In the genomic region with DNA sequence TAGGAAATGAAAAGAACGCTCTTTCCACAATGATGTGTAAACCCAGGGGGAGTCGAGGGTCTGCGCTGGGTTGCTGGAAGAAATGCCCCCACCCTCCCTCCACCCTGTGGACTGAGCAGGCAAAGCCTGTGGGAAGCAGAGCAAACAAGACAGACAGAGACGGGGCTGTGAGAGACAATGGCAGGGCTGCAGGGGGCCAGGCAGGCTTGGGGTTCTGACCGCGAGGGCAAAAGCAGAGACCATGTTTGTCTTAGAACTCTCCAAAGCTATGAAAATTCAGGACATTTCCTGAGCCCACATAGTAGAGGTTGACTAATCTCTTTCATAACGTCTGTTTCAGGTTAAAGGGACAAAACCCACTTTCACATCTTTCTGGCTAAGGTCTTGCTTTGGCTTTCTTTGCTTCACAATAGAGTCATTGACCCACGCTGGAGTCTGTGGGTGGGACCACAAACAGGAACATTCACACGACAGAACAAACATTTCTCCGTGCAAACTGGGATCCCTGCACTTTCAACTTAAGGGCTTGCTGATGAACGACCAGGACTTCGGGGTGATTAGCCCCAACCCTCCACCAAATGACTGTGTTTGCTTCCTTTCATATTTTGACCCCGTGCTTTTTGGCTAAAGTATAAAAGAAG, we compare ENCODE assay signal across 8 cellular contexts.
DNase-seq lines count a peak whose midpoint lies in the region; ATAC-seq, FAIRE-seq and TF ChIP-seq lines count a peak whose summit lies in the region.

No MANE protein-coding gene starts in this region.

- no peaks in the 10 kb centered on the region for H3K36me3 ChIP-seq in esophagus muscularis mucosa
- H3K36me3 ChIP-seq in neural progenitor cell = no peaks in the 10 kb centered on the region

- H3K4me1 Mint-ChIP-seq in neural progenitor cell = peaks cover 63% of the 10 kb centered on the region
- peaks cover 7% of the 10 kb centered on the region for H3K4me1 Mint-ChIP-seq in stimulated activated effector memory CD8-positive, alpha-beta T cell treated with anti-CD3 and anti-CD28 coated beads, Interleukin-12 subunit alpha, Interleukin-12 subunit beta, amount 100 ng/mL, for 72 hours

- peak overlapping the region; percentile 70 to 88 (median 85) for H3K27ac ChIP-seq in esophagus muscularis mucosa (replicated peaks in 1 of 4)
- peak overlapping the region; percentile 27 for H3K27ac ChIP-seq in neural progenitor cell

- H3K27ac Mint-ChIP-seq in neural progenitor cell = peak overlapping the region; percentile 96
- no peak overlapping the region for H3K27ac Mint-ChIP-seq in stimulated activated effector memory CD8-positive, alpha-beta T cell treated with anti-CD3 and anti-CD28 coated beads, Interleukin-12 subunit alpha, Interleukin-12 subunit beta, amount 100 ng/mL, for 72 hours

- TF ChIP-seq CTCF in esophagus muscularis mucosa (IDR thresholded peaks at IDR 0.05) (no peak), neural progenitor cell (IDR thresholded peaks at IDR 0.05) (no peak)

- H3K4me1 ChIP-seq in esophagus muscularis mucosa (peaks cover 7 to 85% (median 79%) of the 10 kb centered on the region in 4 donors), neural progenitor cell (peaks cover 34% of the 10 kb centered on the region)

- peak; percentile 46 for DNase-seq in AG20443 (ENCODE audit: low spot score)
- DNase-seq in NCI-H748 treated with DMSO at 0.1 percent for 48 hours (lab: John Stamatoyannopoulos, UW) = peak; percentile 15
- DNase-seq in esophagus muscularis mucosa (ENCODE audit: extremely low spot score) = no peak
- DNase-seq in neural progenitor cell (ENCODE audit: low spot score) = peak; percentile 69
- no peak for DNase-seq in KG1 (lab: John Stamatoyannopoulos, UW)
- DNase-seq in NCI-H1105 (lab: John Stamatoyannopoulos, UW) = no peak
- no peak for DNase-seq in stimulated activated effector memory CD8-positive, alpha-beta T cell treated with anti-CD3 and anti-CD28 coated beads, Interleukin-12 subunit alpha, Interleukin-12 subunit beta, amount 100 ng/mL, for 72 hours (ENCODE audit: low spot score in 2 of 2)
- DNase-seq in GM19239 (ENCODE audit: insufficient read length, low spot score) = no peak

- TF ChIP-seq EP300 in esophagus muscularis mucosa (IDR thresholded peaks at IDR 0.05) = no peak

- H3K79me2 ChIP-seq in neural progenitor cell (ENCODE audit: low read depth) = no peaks in the 10 kb centered on the region

- H3K4me3 ChIP-seq in esophagus muscularis mucosa = peak overlapping the region in 3 of 4 donors; percentile 8 to 33 (median 16)
- peak overlapping the region; percentile 29 for H3K4me3 ChIP-seq in neural progenitor cell

- peak overlapping the region; percentile 74 for H3K4me2 ChIP-seq in neural progenitor cell

- H3K9me3 Mint-ChIP-seq in neural progenitor cell = no peaks in the 10 kb centered on the region
- H3K9me3 Mint-ChIP-seq in stimulated activated effector memory CD8-positive, alpha-beta T cell treated with anti-CD3 and anti-CD28 coated beads, Interleukin-12 subunit alpha, Interleukin-12 subunit beta, amount 100 ng/mL, for 72 hours = no peaks in the 10 kb centered on the region

- FAIRE-seq in GM19239 (lab: Jason Lieb, UNC) = no peak

- no peaks in the 10 kb centered on the region for H3K9me3 ChIP-seq in esophagus muscularis mucosa
- no peaks in the 10 kb centered on the region for H3K9me3 ChIP-seq in neural progenitor cell (ENCODE audit: low read depth)

- intact Hi-C loops in esophagus muscularis mucosa (cut with DNase I) = no loop called here

- H3F3A ChIP-seq in neural progenitor cell (ENCODE audit: low read depth) = peaks cover 16% of the 10 kb centered on the region

- no peaks in the 10 kb centered on the region for H3K27me3 ChIP-seq in esophagus muscularis mucosa
- peaks cover 15% of the 10 kb centered on the region for H3K27me3 ChIP-seq in neural progenitor cell

- ATAC-seq in stimulated activated effector memory CD8-positive, alpha-beta T cell treated with anti-CD3 and anti-CD28 coated beads, Interleukin-12 subunit alpha, Interleukin-12 subunit beta, amount 100 ng/mL, for 72 hours = no peak

- no peak overlapping the region for H3K9ac ChIP-seq in neural progenitor cell

- 40% methylated on average over 13 of the region's 13 CpGs for WGBS in esophagus muscularis mucosa

- no peak for TF ChIP-seq POLR2A in esophagus muscularis mucosa (IDR thresholded peaks at IDR 0.05; ENCODE audit: low read depth)

- H3K4me3 Mint-ChIP-seq in neural progenitor cell = peak overlapping the region; percentile 82
- H3K4me3 Mint-ChIP-seq in stimulated activated effector memory CD8-positive, alpha-beta T cell treated with anti-CD3 and anti-CD28 coated beads, Interleukin-12 subunit alpha, Interleukin-12 subunit beta, amount 100 ng/mL, for 72 hours = no peak overlapping the region

- H3K27me3 Mint-ChIP-seq in neural progenitor cell (ENCODE audit: insufficient read depth, low read depth) = peaks cover 7% of the 10 kb centered on the region

- H3K36me3 Mint-ChIP-seq in neural progenitor cell = no peaks in the 10 kb centered on the region
- no peaks in the 10 kb centered on the region for H3K36me3 Mint-ChIP-seq in stimulated activated effector memory CD8-positive, alpha-beta T cell treated with anti-CD3 and anti-CD28 coated beads, Interleukin-12 subunit alpha, Interleukin-12 subunit beta, amount 100 ng/mL, for 72 hours

- no peaks in the 10 kb centered on the region for H4K20me1 ChIP-seq in neural progenitor cell (ENCODE audit: low read depth)

- H2AFZ ChIP-seq in neural progenitor cell (replicated peaks) = peak overlapping the region; percentile 30

Comparison
In these comparisons a context has a peak if more than half of its experiments do, and no peak if none do; other contexts are left out.
1. DNase-seq: peak in AG20443 (single experiment), NCI-H748 treated with DMSO at 0.1 percent for 48 hours (single experiment) and neural progenitor cell (single experiment); none in esophagus muscularis mucosa (single experiment), KG1 (single experiment), NCI-H1105 (single experiment), stimulated activated effector memory CD8-positive, alpha-beta T cell treated with anti-CD3 and anti-CD28 coated beads, Interleukin-12 subunit alpha, Interleukin-12 subunit beta, amount 100 ng/mL, for 72 hours (0 of 2) and GM19239 (single experiment).